ENCODE assay signal across 15 cellular contexts in the genomic region with DNA sequence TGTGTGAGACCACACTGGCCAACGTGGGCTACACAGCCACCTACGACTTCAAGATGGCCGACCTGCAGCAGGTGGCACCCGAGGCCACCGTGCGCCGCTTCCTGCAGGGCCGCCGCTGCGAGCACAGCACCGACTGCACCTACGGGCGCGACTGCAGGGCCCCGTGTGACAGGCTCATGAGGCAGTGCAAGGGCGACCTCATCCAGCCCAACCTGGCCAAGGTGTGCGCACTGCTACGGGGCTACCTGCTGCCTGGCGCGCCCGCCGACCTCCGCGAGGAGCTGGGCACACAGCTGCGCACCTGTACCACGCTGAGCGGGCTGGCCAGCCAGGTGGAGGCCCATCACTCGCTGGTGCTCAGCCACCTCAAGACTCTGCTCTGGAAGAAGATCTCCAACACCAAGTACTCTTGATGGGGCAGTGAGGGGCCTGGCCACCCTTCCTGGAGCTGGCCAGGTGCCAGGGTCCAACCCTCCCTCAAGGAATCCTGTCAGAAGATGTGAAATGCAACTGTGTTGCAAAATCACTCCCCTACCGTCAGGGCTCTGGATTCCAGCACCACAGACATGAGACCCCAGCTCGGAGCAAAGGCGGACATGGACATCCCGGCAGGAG. TPM values are rescaled to one million over a fixed set of nuclear protein-coding genes. Genes with fewer than 3 reads are reported as not detected.
DNase-seq lines count a peak whose midpoint lies in the region; ATAC-seq, FAIRE-seq and TF ChIP-seq lines count a peak whose summit lies in the region.
"Had no signal": no experiment of that assay in that cellular context is flagged by ENCODE, and none has a peak within 500 bp of the region (broad histone marks: within the 10 kb centered on the region; RNA-seq: fewer than 3 reads in every experiment).

No MANE protein-coding gene starts in this region.

- H3K4me1 ChIP-seq in BLaER1 treated with 17β-estradiol and CSF1 and Interleukin-3, amounts not matched to agents 10 nM and 100 nM: peaks cover 66 to 84% (median 80%) of the 10 kb centered on the region in 10 experiments
- peaks cover 15 to 87% of the 10 kb centered on the region in 2 experiments; a peak in 4 of 5 replicates for H3K4me1 ChIP-seq in K562 (replicated peaks in 1 of 2; ENCODE audit: control insufficient read depth in 2 of 2, insufficient read depth in 2 of 2, low read length in 2 of 2)

- no peak for TF ChIP-seq RAD21 in K562 (CRISPR knock-in tag; conservative IDR thresholded peaks at IDR 0.05 in 1 of 2, IDR thresholded peaks at IDR 0.05 in 1 of 2)

- no peak for DNase-seq in K562 (ENCODE audit: extremely low read depth in 1 of 4, low spot score in 3 of 4)
- no peak for DNase-seq in D721Med (ENCODE audit: insufficient read length, low spot score)
- no peak for DNase-seq in left colon
- DNase-seq in AML-193 (lab: John Stamatoyannopoulos, UW): no peak
- DNase-seq: activated gamma-delta T cell treated with Interleukin-2 at 50 U/mL for 16 hours; head of caudate nucleus; left cardiac atrium; NCI-H1105; NCI-H510A; Peyer's patch; stimulated activated CD4-positive, alpha-beta T cell treated with anti-CD3 and anti-CD28 coated beads, Interleukin-4, amount 100 ng/mL, for 4 hours had no signal

- H3K27me3 ChIP-seq in BLaER1 treated with 17β-estradiol and CSF1 and Interleukin-3, amounts not matched to agents 10 nM and 100 nM: no peaks in the 10 kb centered on the region
- no peaks in the 10 kb centered on the region for H3K27me3 ChIP-seq in K562 (ENCODE audit: control insufficient read depth in 2 of 2, insufficient read depth in 2 of 2, low read length in 2 of 2)
- H3K27me3 ChIP-seq: Peyer's patch had no signal

- intact Hi-C loops in K562 (cut with micrococcal nuclease): no loop called here
- intact Hi-C loops in left colon (cut with DNase I, micrococcal nuclease): no loop called here

- no peak overlapping the region for H2AFZ ChIP-seq in K562 (ENCODE audit: low read depth, low read length)

- no peaks in the 10 kb centered on the region for H3K9me3 ChIP-seq in BLaER1 treated with 17β-estradiol and CSF1 and Interleukin-3, amounts not matched to agents 10 nM and 100 nM (replicated peaks in 1 of 11)
- H3K9me3 ChIP-seq in K562 (replicated peaks; ENCODE audit: control insufficient read depth, insufficient read depth, low read depth, low read length): no peaks in the 10 kb centered on the region
- H3K9me3 ChIP-seq: Peyer's patch had no signal

- peak overlapping the region in 9 of 11 experiments; percentile 8 to 98 (median 42); a peak in 6 of 22 replicates for H3K9ac ChIP-seq in BLaER1 treated with 17β-estradiol and CSF1 and Interleukin-3, amounts not matched to agents 10 nM and 100 nM
- H3K9ac ChIP-seq in K562 (ENCODE audit: insufficient read depth in 1 of 2, low read depth in 2 of 2, low read length in 2 of 2): peak overlapping the region in 1 of 2 experiments; percentile 41; a peak in 1 of 4 replicates

- peak overlapping the region in 10 of 11 experiments; percentile 36 to 100 (median 96); a peak in 18 of 22 replicates for H3K4me2 ChIP-seq in BLaER1 treated with 17β-estradiol and CSF1 and Interleukin-3, amounts not matched to agents 10 nM and 100 nM
- no peak overlapping the region for H3K4me2 ChIP-seq in K562 (ENCODE audit: insufficient read depth, low read length)

- no peak for TF ChIP-seq EP300 in K562 (IDR thresholded peaks at IDR 0.05; ENCODE audit: low read length)

- BruUV-seq in K562 (replicated peaks; lab: Mats Ljungman, UMichigan): no TSS peak

- H3K27ac ChIP-seq in BLaER1 treated with 17β-estradiol and CSF1 and Interleukin-3, amounts not matched to agents 10 nM and 100 nM: no peak overlapping the region
- H3K27ac ChIP-seq in K562 (ENCODE audit: extremely low read depth, low read depth, low read length): no peak overlapping the region
- H3K27ac ChIP-seq: C4-2B, Peyer's patch had no signal

- no peak for TF ChIP-seq CTCF in K562 (IDR thresholded peaks at IDR 0.05 in 2 of 3, conservative IDR thresholded peaks at IDR 0.05 in 1 of 3; ENCODE audit: insufficient read depth in 2 of 3, low read depth in 1 of 3, low read length in 3 of 3)
- no peak for TF ChIP-seq CTCF in D721Med (IDR thresholded peaks at IDR 0.05; ENCODE audit: insufficient read depth, missing control alignments)

- CTCF ChIA-PET in K562 (lab: Yijun Ruan, JAX; ENCODE audit: low intra/inter-chr PET ratio): no interaction called here

- peak overlapping the region in 1 of 10 experiments; percentile 93; a peak in 2 of 20 replicates for H3K4me3 ChIP-seq in BLaER1 treated with 17β-estradiol and CSF1 and Interleukin-3, amounts not matched to agents 10 nM and 100 nM
- H3K4me3 ChIP-seq in K562: no peak overlapping the region
- H3K4me3 ChIP-seq: Peyer's patch had no signal

- peaks cover 57 to 78% (median 71%) of the 10 kb centered on the region in 11 experiments for H3K36me3 ChIP-seq in BLaER1 treated with 17β-estradiol and CSF1 and Interleukin-3, amounts not matched to agents 10 nM and 100 nM
- peaks cover 66% of the 10 kb centered on the region for H3K36me3 ChIP-seq in K562 (ENCODE audit: control insufficient read depth, insufficient read depth, low read length)

- in situ Hi-C loops in GM18951 (cut with MboI; ENCODE audit: low sequenced_read_pairs, unreplicated experiment): no loop called here
- in situ Hi-C loops in K562 (cut with MboI): no loop called here

- peak; percentile 57 for FAIRE-seq in K562 (lab: Jason Lieb, UNC)
- no peak for FAIRE-seq in D721Med (lab: Jason Lieb, UNC)

- peaks cover 50% of the 10 kb centered on the region for H3K79me2 ChIP-seq in K562 (ENCODE audit: control insufficient read depth, insufficient read depth, low read length)

- WGBS in K562 (ENCODE audit: insufficient coverage, low coverage, missing lambda C conversion rate): 68% methylated on average over 17 of the region's 32 CpGs

- H4K20me1 ChIP-seq in BLaER1 treated with 17β-estradiol and CSF1 and Interleukin-3, amounts not matched to agents 10 nM and 100 nM: peaks cover 87 to 95% (median 94%) of the 10 kb centered on the region in 11 experiments
- peaks cover 53% of the 10 kb centered on the region for H4K20me1 ChIP-seq in K562 (replicated peaks; ENCODE audit: control insufficient read depth, insufficient read depth, low read length)

- POLR2A ChIA-PET in K562 (lab: Yijun Ruan, JAX): interaction anchor here (0.6 to 1.7 kb wide), 10 partner anchors 8 to 630 kb away, joined by 3 to 9 read pairs (median 4); a partner anchor contains a TSS

- no peak for ATAC-seq in K562
- ATAC-seq in left colon: no peak
- ATAC-seq: left cardiac atrium, sciatic nerve had no signal

- no peaks in the 10 kb centered on the region for H3K9me1 ChIP-seq in K562 (ENCODE audit: control insufficient read depth, insufficient read depth, low read length)

- TF ChIP-seq POLR2A in GM18951 (IDR thresholded peaks at IDR 0.05; ENCODE audit: extremely low read depth, insufficient read depth, insufficient read length) (peak; percentile 33), K562 (conservative IDR thresholded peaks at IDR 0.05) (peak; percentile 65)

RNA-seq across cellular contexts. Expression of a gene that starts 11.1 kb away (rescaled TPM):
- total RNA-seq in K562 (2011; cell fraction: chromatin; rRNA removed; ENCODE audit: low replicate concordance): 11.8 and 45.1 TPM in 2 replicates
- 39.9 and 47.9 TPM in 2 replicates for total RNA-seq in K562 (2011; cell fraction: nucleolus; rRNA removed)
- total RNA-seq in K562 (2011; cell fraction: nucleoplasm; rRNA removed): 25.8 and 26.4 TPM in 2 replicates
- total RNA-seq in K562 (2014; rRNA removed): 22.3 and 25.2 TPM in 2 replicates
- 2.8 TPM in 2 replicates for total RNA-seq in K562 (2014; rRNA removed; fragmentation: Illumina TruSeq; extraction: Trizol)
- 5.9 and 7.4 TPM in 2 replicates for total RNA-seq in K562 (2015; rRNA removed; fragmentation: Illumina TruSeq; extraction: Trizol)
- total RNA-seq in K562 (2021): 20.4 TPM in 2 replicates
- polyA plus RNA-seq in K562 (2011; rRNA removed): 11.4 and 20.2 TPM in 2 replicates
- polyA plus RNA-seq in K562 (2011; cell fraction: cytosol; rRNA removed): 26.7 and 64.0 TPM in 2 replicates
- polyA plus RNA-seq in K562 (2011; cell fraction: nucleus; rRNA removed): 41.8 and 57.7 TPM in 2 replicates
- 9.0 and 14.4 TPM in 2 replicates for polyA plus RNA-seq in K562 (2012)
- 4.2 and 6.8 TPM in 2 replicates for polyA plus RNA-seq in K562 (2014; fragmentation: Illumina TruSeq; extraction: Trizol)
- under 1 TPM; 0.08 to 0.21 TPM for polyA plus RNA-seq in K562 (2014; fragmentation: Nextera tagmentation; extraction: Ambion mirVana)
- polyA plus RNA-seq in K562 (2014; rRNA removed): 20.5 and 21.2 TPM in 2 replicates
- 3.7 and 4.5 TPM in 2 replicates for polyA minus RNA-seq in K562 (2011; rRNA and poly(A)+ RNA removed)
- 13.1 and 14.0 TPM in 2 replicates for polyA minus RNA-seq in K562 (2011; cell fraction: cytosol; rRNA and poly(A)+ RNA removed)
- polyA minus RNA-seq in K562 (2011; cell fraction: nucleus; rRNA and poly(A)+ RNA removed): 9.0 and 9.8 TPM in 2 replicates
- 1 to 10 TPM; 1.3 to 2.1 TPM for total RNA-seq in left colon

RNA-seq across cellular contexts. Expression of a gene that starts 19.3 kb away (rescaled TPM):
- 0.44 TPM in 1 of 2 replicates, not detected in the other for total RNA-seq in K562 (2011; cell fraction: chromatin; rRNA removed; ENCODE audit: low replicate concordance)
- 0.17 and 0.26 TPM in 2 replicates for total RNA-seq in K562 (2011; cell fraction: nucleolus; rRNA removed)
- total RNA-seq in K562 (2011; cell fraction: nucleoplasm; rRNA removed): 0.44 TPM in 1 of 2 replicates, not detected in the other
- total RNA-seq in K562 (2014; rRNA removed) (0.12 TPM in 1 of 2 replicates, not detected in the other), K562 (2014; rRNA removed; fragmentation: Illumina TruSeq; extraction: Trizol) (not detected in 2 replicates), K562 (2015; rRNA removed; fragmentation: Illumina TruSeq; extraction: Trizol) (0.11 TPM in 1 of 2 replicates, not detected in the other), K562 (2021) (0.29 TPM in 1 of 2 replicates, not detected in the other), left colon (1 to 10 TPM; 1.2 to 2.4 TPM)
- polyA plus RNA-seq in K562 (2011; rRNA removed) (0.11 and 0.14 TPM in 2 replicates), K562 (2014; fragmentation: Illumina TruSeq; extraction: Trizol) (0.11 and 0.21 TPM in 2 replicates), K562 (2014; fragmentation: Nextera tagmentation; extraction: Ambion mirVana) (under 1 TPM in 1 of 2 experiments, not detected in 1; 0.10 TPM), K562 (2014; rRNA removed) (0.16 TPM in 1 of 2 replicates, not detected in the other)
- 0.35 and 0.42 TPM in 2 replicates for polyA plus RNA-seq in K562 (2011; cell fraction: cytosol; rRNA removed)
- polyA plus RNA-seq in K562 (2011; cell fraction: nucleus; rRNA removed): 0.10 and 1.1 TPM in 2 replicates
- polyA plus RNA-seq in K562 (2012): 0.14 TPM in 1 of 2 replicates, not detected in the other
- polyA minus RNA-seq in K562 (2011; rRNA and poly(A)+ RNA removed): 0.14 TPM in 1 of 2 replicates, not detected in the other
- not detected in 2 replicates for polyA minus RNA-seq in K562 (2011; cell fraction: cytosol; rRNA and poly(A)+ RNA removed)
- 0.40 TPM in 1 of 2 replicates, not detected in the other for polyA minus RNA-seq in K562 (2011; cell fraction: nucleus; rRNA and poly(A)+ RNA removed)

RNA-seq across cellular contexts. Expression of a gene that starts 24.9 kb away (rescaled TPM):
- 0.86 TPM in 1 of 2 replicates, not detected in the other for total RNA-seq in K562 (2011; cell fraction: chromatin; rRNA removed; ENCODE audit: low replicate concordance)
- total RNA-seq in K562 (2011; cell fraction: nucleolus; rRNA removed): 0.67 and 1.6 TPM in 2 replicates
- 0.81 TPM in 1 of 2 replicates, not detected in the other for total RNA-seq in K562 (2011; cell fraction: nucleoplasm; rRNA removed)
- total RNA-seq in K562 (2014; rRNA removed): 0.45 and 0.57 TPM in 2 replicates
- total RNA-seq in K562 (2014; rRNA removed; fragmentation: Illumina TruSeq; extraction: Trizol): 0.33 TPM in 1 of 2 replicates, not detected in the other
- not detected in 2 replicates for total RNA-seq in K562 (2015; rRNA removed; fragmentation: Illumina TruSeq; extraction: Trizol)
- not detected in 2 replicates for total RNA-seq in K562 (2021)
- polyA plus RNA-seq in K562 (2011; rRNA removed): 0.42 TPM in 1 of 2 replicates, not detected in the other
- 0.98 TPM in 1 of 2 replicates, not detected in the other for polyA plus RNA-seq in K562 (2011; cell fraction: cytosol; rRNA removed)
- polyA plus RNA-seq in K562 (2011; cell fraction: nucleus; rRNA removed): 4.3 TPM in 1 of 2 replicates, not detected in the other
- polyA plus RNA-seq in K562 (2012): 0.12 TPM in 1 of 2 replicates, not detected in the other
- polyA plus RNA-seq in K562 (2014; fragmentation: Illumina TruSeq; extraction: Trizol): not detected in 2 replicates
- under 1 TPM in 1 of 2 experiments, not detected in 1; 0.10 TPM for polyA plus RNA-seq in K562 (2014; fragmentation: Nextera tagmentation; extraction: Ambion mirVana)
- polyA plus RNA-seq in K562 (2014; rRNA removed): 2.2 TPM in 1 of 2 replicates, not detected in the other
- polyA minus RNA-seq in K562 (2011; rRNA and poly(A)+ RNA removed): not detected in 2 replicates
- polyA minus RNA-seq in K562 (2011; cell fraction: cytosol; rRNA and poly(A)+ RNA removed): not detected in 2 replicates
- polyA minus RNA-seq in K562 (2011; cell fraction: nucleus; rRNA and poly(A)+ RNA removed): not detected in 2 replicates
- 1 to 10 TPM; 1.0 to 3.6 TPM for total RNA-seq in left colon

RNA-seq across cellular contexts. Expression of a gene that starts 34.6 kb away (rescaled TPM):
- total RNA-seq in K562 (2011; cell fraction: chromatin; rRNA removed; ENCODE audit: low replicate concordance): 0.14 TPM in 1 of 2 replicates, not detected in the other
- total RNA-seq in K562 (2011; cell fraction: nucleolus; rRNA removed): not detected in 2 replicates
- total RNA-seq in K562 (2011; cell fraction: nucleoplasm; rRNA removed): not detected in 2 replicates
- total RNA-seq in K562 (2014; rRNA removed) (not detected in 2 replicates), K562 (2014; rRNA removed; fragmentation: Illumina TruSeq; extraction: Trizol) (not detected in 2 replicates), K562 (2015; rRNA removed; fragmentation: Illumina TruSeq; extraction: Trizol) (not detected in 2 replicates), K562 (2021) (not detected in 2 replicates), left colon (under 1 TPM in 1 of 2 donors, not detected in 1; 0.36 TPM)
- polyA plus RNA-seq in K562 (2011; rRNA removed) (not detected in 2 replicates), K562 (2014; fragmentation: Illumina TruSeq; extraction: Trizol) (not detected in 2 replicates), K562 (2014; fragmentation: Nextera tagmentation; extraction: Ambion mirVana) (not detected), K562 (2014; rRNA removed) (not detected in 2 replicates)
- polyA plus RNA-seq in K562 (2011; cell fraction: cytosol; rRNA removed): not detected in 2 replicates
- polyA plus RNA-seq in K562 (2011; cell fraction: nucleus; rRNA removed): not detected in 2 replicates
- not detected in 2 replicates for polyA plus RNA-seq in K562 (2012)
- polyA minus RNA-seq in K562 (2011; rRNA and poly(A)+ RNA removed): not detected in 2 replicates
- not detected in 2 replicates for polyA minus RNA-seq in K562 (2011; cell fraction: cytosol; rRNA and poly(A)+ RNA removed)
- not detected in 2 replicates for polyA minus RNA-seq in K562 (2011; cell fraction: nucleus; rRNA and poly(A)+ RNA removed)
- total RNA-seq: left cardiac atrium, Peyer's patch, sciatic nerve had no signal

RNA-seq across cellular contexts. Expression of a gene that starts 36.2 kb away (rescaled TPM):
- 18.6 and 52.7 TPM in 2 replicates for total RNA-seq in K562 (2011; cell fraction: chromatin; rRNA removed; ENCODE audit: low replicate concordance)
- 77.5 and 84.7 TPM in 2 replicates for total RNA-seq in K562 (2011; cell fraction: nucleolus; rRNA removed)
- total RNA-seq in K562 (2011; cell fraction: nucleoplasm; rRNA removed): 39.6 and 45.3 TPM in 2 replicates
- total RNA-seq in K562 (2014; rRNA removed): 45.5 and 56.5 TPM in 2 replicates
- 7.2 and 8.5 TPM in 2 replicates for total RNA-seq in K562 (2014; rRNA removed; fragmentation: Illumina TruSeq; extraction: Trizol)
- total RNA-seq in K562 (2015; rRNA removed; fragmentation: Illumina TruSeq; extraction: Trizol): 27.7 and 31.8 TPM in 2 replicates
- total RNA-seq in K562 (2021): 52.6 and 54.5 TPM in 2 replicates
- 17.3 and 25.4 TPM in 2 replicates for polyA plus RNA-seq in K562 (2011; rRNA removed)
- polyA plus RNA-seq in K562 (2011; cell fraction: cytosol; rRNA removed): 37.8 and 64.3 TPM in 2 replicates
- polyA plus RNA-seq in K562 (2011; cell fraction: nucleus; rRNA removed): 26.1 and 33.3 TPM in 2 replicates
- polyA plus RNA-seq in K562 (2012): 34.3 and 52.5 TPM in 2 replicates
- polyA plus RNA-seq in K562 (2014; fragmentation: Illumina TruSeq; extraction: Trizol): 23.9 and 38.6 TPM in 2 replicates
- polyA plus RNA-seq in K562 (2014; fragmentation: Nextera tagmentation; extraction: Ambion mirVana): under 1 TPM; 0.13 to 0.45 TPM
- 47.1 and 51.9 TPM in 2 replicates for polyA plus RNA-seq in K562 (2014; rRNA removed)
- 10.0 and 12.2 TPM in 2 replicates for polyA minus RNA-seq in K562 (2011; rRNA and poly(A)+ RNA removed)
- 19.5 and 23.0 TPM in 2 replicates for polyA minus RNA-seq in K562 (2011; cell fraction: cytosol; rRNA and poly(A)+ RNA removed)
- polyA minus RNA-seq in K562 (2011; cell fraction: nucleus; rRNA and poly(A)+ RNA removed): 21.4 and 30.0 TPM in 2 replicates
- 100 to 1,000 TPM; 152 to 211 TPM for total RNA-seq in left colon
